Comparison of ENCODE assay signal across 22 cellular contexts in the genomic region with DNA sequence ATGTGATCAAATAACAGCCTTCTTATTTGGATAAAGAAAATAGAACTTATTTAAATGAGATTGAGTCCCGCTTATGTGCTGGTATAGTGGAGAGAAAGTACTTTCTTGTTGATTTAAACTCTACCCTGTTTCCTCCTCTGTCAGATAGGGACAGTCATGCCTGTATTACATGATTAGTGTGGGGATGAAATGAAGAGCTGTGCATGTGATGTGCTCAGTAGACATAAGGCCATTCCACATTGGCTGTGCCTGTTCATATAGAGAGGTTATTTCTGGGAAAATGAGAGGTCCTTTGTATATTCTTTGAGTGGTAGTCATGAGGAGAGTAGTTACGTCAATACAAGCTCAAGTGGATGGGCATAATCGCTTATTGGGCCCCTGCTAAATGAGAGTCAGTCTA.
"Had no signal": no experiment of that assay in that cellular context is flagged by ENCODE, and none has a peak within 500 bp of the region (broad histone marks: within the 10 kb centered on the region; RNA-seq: fewer than 3 reads in every experiment).

No MANE protein-coding gene starts in this region.

- H3K4me3 Mint-ChIP-seq: activated CD4-positive, alpha-beta memory T cell treated with anti-CD3 and anti-CD28 coated beads for 36 hours; activated naive CD8-positive, alpha-beta T cell treated with anti-CD3 and anti-CD28 coated beads for 36 hours; endodermal cell; naive thymus-derived CD4-positive, alpha-beta T cell; neural progenitor cell; stimulated activated memory B cell treated with anti-CD40 and anti-IgM and Interleukin-4, amounts not matched to agents 10 μg/mL and 1 μg/mL and 100 μg/mL, for 72 hours had no signal

- H3K4me1 Mint-ChIP-seq: neural progenitor cell had no signal

- ATAC-seq: left lobe of liver; naive thymus-derived CD4-positive, alpha-beta T cell; stimulated activated memory B cell treated with anti-CD40 and anti-IgM and Interleukin-4, amounts not matched to agents 10 μg/mL and 1 μg/mL and 100 μg/mL, for 72 hours; upper lobe of right lung had no signal

- H3K4me3 ChIP-seq: coronary artery, neural progenitor cell, sigmoid colon, smooth muscle cell, testis, upper lobe of right lung had no signal

- H3K9me3 Mint-ChIP-seq: activated CD4-positive, alpha-beta memory T cell treated with anti-CD3 and anti-CD28 coated beads for 36 hours; activated naive CD8-positive, alpha-beta T cell treated with anti-CD3 and anti-CD28 coated beads for 36 hours; endodermal cell; naive thymus-derived CD4-positive, alpha-beta T cell; neural progenitor cell; stimulated activated memory B cell treated with anti-CD40 and anti-IgM and Interleukin-4, amounts not matched to agents 10 μg/mL and 1 μg/mL and 100 μg/mL, for 72 hours had no signal

- H3K36me3 Mint-ChIP-seq: activated CD4-positive, alpha-beta memory T cell treated with anti-CD3 and anti-CD28 coated beads for 36 hours; activated naive CD8-positive, alpha-beta T cell treated with anti-CD3 and anti-CD28 coated beads for 36 hours; naive thymus-derived CD4-positive, alpha-beta T cell; neural progenitor cell; stimulated activated memory B cell treated with anti-CD40 and anti-IgM and Interleukin-4, amounts not matched to agents 10 μg/mL and 1 μg/mL and 100 μg/mL, for 72 hours had no signal

- DNase-seq: activated CD4-positive, alpha-beta memory T cell treated with anti-CD3 and anti-CD28 coated beads for 36 hours; activated CD4-positive, alpha-beta T cell treated with anti-CD3 and anti-CD28 coated beads for 48 hours; activated naive CD4-positive, alpha-beta T cell treated with Interleukin-2 at 50 U/mL for 16 hours; activated naive CD8-positive, alpha-beta T cell treated with anti-CD3 and anti-CD28 coated beads for 36 hours; activated T-cell treated with anti-CD3 and anti-CD28 coated beads, Interleukin-2, amount 50 U/mL, for 48 hours; cerebellar nuclear complex; endodermal cell; foreskin fibroblast; kidney; naive thymus-derived CD4-positive, alpha-beta T cell; retina; sigmoid colon; stimulated activated CD4-positive, alpha-beta T cell treated with anti-CD3 and anti-CD28 coated beads, Interleukin-15, amount 100 ng/mL, for 24 hours; testis; upper lobe of right lung had no signal

- H3K27me3 Mint-ChIP-seq: activated CD4-positive, alpha-beta memory T cell treated with anti-CD3 and anti-CD28 coated beads for 36 hours; activated naive CD8-positive, alpha-beta T cell treated with anti-CD3 and anti-CD28 coated beads for 36 hours; progenitor cell of endocrine pancreas; stimulated activated memory B cell treated with anti-CD40 and anti-IgM and Interleukin-4, amounts not matched to agents 10 μg/mL and 1 μg/mL and 100 μg/mL, for 72 hours had no signal

- H3K27ac ChIP-seq: epithelial cell of prostate, neural progenitor cell, testis had no signal

- H3K27ac Mint-ChIP-seq: activated CD4-positive, alpha-beta memory T cell treated with anti-CD3 and anti-CD28 coated beads for 36 hours; activated naive CD8-positive, alpha-beta T cell treated with anti-CD3 and anti-CD28 coated beads for 36 hours; endodermal cell; naive thymus-derived CD4-positive, alpha-beta T cell; neural progenitor cell; progenitor cell of endocrine pancreas; stimulated activated memory B cell treated with anti-CD40 and anti-IgM and Interleukin-4, amounts not matched to agents 10 μg/mL and 1 μg/mL and 100 μg/mL, for 72 hours had no signal
